Comparison of ENCODE assay signal across 8 cellular contexts in genomic region chr11:45806072-45806933, GRCh38. TPM values are rescaled to one million over a fixed set of nuclear protein-coding genes. Genes with fewer than 3 reads are reported as not detected.
DNase-seq lines count a peak whose midpoint lies in the region; ATAC-seq and TF ChIP-seq lines count a peak whose summit lies in the region.

No MANE protein-coding gene starts in this region.

- no peak overlapping the region for H2AFZ ChIP-seq in MM.1S (ENCODE audit: low read length)

- intact Hi-C loops in dorsolateral prefrontal cortex (cut with DNase I) = loop anchor here in 1 of 2 donors (10.0 kb wide), 1 partner anchor 662 kb away; the partner anchor contains the start of gene PRDM11

- H3K36me3 Mint-ChIP-seq in natural killer cell treated with Interleukin-12 subunit alpha and Interleukin-12 subunit beta and Interleukin-15 and Interleukin-18, amount 100 ng/mL, for 72 hours = no peaks in the 10 kb centered on the region

- no peak for DNase-seq in MM.1S
- no peak for DNase-seq in dorsolateral prefrontal cortex
- no peak for DNase-seq in natural killer cell treated with Interleukin-12 subunit alpha and Interleukin-12 subunit beta and Interleukin-15 and Interleukin-18, amount 100 ng/mL, for 72 hours (ENCODE audit: low spot score)
- no peak for DNase-seq in NCI-H1417 (lab: John Stamatoyannopoulos, UW)
- DNase-seq in substantia nigra (lab: John Stamatoyannopoulos, UW) = no peak
- no peak for DNase-seq in G401 (ENCODE audit: low spot score)

- TF ChIP-seq CTCF in MM.1S (IDR thresholded peaks at IDR 0.05; ENCODE audit: low read length) (no peak), dorsolateral prefrontal cortex (IDR thresholded peaks at IDR 0.05 in 54 of 56, conservative IDR thresholded peaks at IDR 0.05 in 2 of 56; ENCODE audit: low read depth in 1 of 56, partially characterized antibody in 56 of 56) (no peak)

- in situ Hi-C loops in G401 (cut with HindIII; ENCODE audit: low sequenced_read_pairs) = no loop called here

- H3K9me2 ChIP-seq in MM.1S (replicated peaks; ENCODE audit: insufficient read depth, low read length) = no peaks in the 10 kb centered on the region

- H3K79me2 ChIP-seq in MM.1S (ENCODE audit: low read length) = peaks cover 43% of the 10 kb centered on the region

- no peaks in the 10 kb centered on the region for H3K9me3 Mint-ChIP-seq in natural killer cell treated with Interleukin-12 subunit alpha and Interleukin-12 subunit beta and Interleukin-15 and Interleukin-18, amount 100 ng/mL, for 72 hours

- peaks cover 12 to 52% (median 42%) of the 10 kb centered on the region in 11 experiments; a peak in 16 of 22 replicates for H4K20me1 ChIP-seq in BLaER1 treated with 17β-estradiol and CSF1 and Interleukin-3, amounts not matched to agents 10 nM and 100 nM
- H4K20me1 ChIP-seq in MM.1S (ENCODE audit: insufficient read depth, low read length) = no peaks in the 10 kb centered on the region

- peak overlapping the region; percentile 73 to 85 (median 82) for H3K9ac ChIP-seq in BLaER1 treated with 17β-estradiol and CSF1 and Interleukin-3, amounts not matched to agents 10 nM and 100 nM
- no peak overlapping the region for H3K9ac ChIP-seq in MM.1S (ENCODE audit: low read length)

- H3K27ac ChIP-seq in BLaER1 treated with 17β-estradiol and CSF1 and Interleukin-3, amounts not matched to agents 10 nM and 100 nM = peak overlapping the region in 6 of 11 experiments; percentile 71 to 82 (median 76); a peak in 7 of 22 replicates
- H3K27ac ChIP-seq in MM.1S (ENCODE audit: low read length) = no peak overlapping the region
- peak overlapping the region in 6 of 59 donors; percentile 62 to 90 (median 84) for H3K27ac ChIP-seq in dorsolateral prefrontal cortex
- H3K27ac ChIP-seq in substantia nigra (ENCODE audit: low read depth, low read length, poor library complexity, severe bottlenecking) = no peak overlapping the region

- H3K4me1 ChIP-seq in BLaER1 treated with 17β-estradiol and CSF1 and Interleukin-3, amounts not matched to agents 10 nM and 100 nM = peaks cover 56 to 65% (median 59%) of the 10 kb centered on the region in 10 experiments
- H3K4me1 ChIP-seq in MM.1S (ENCODE audit: low read length) = peaks cover 10% of the 10 kb centered on the region

- H3K9me3 ChIP-seq in BLaER1 treated with 17β-estradiol and CSF1 and Interleukin-3, amounts not matched to agents 10 nM and 100 nM (replicated peaks in 1 of 11) = no peaks in the 10 kb centered on the region
- H3K9me3 ChIP-seq in MM.1S (replicated peaks; ENCODE audit: insufficient read depth, low read length) = no peaks in the 10 kb centered on the region

- H3K4me1 Mint-ChIP-seq in natural killer cell treated with Interleukin-12 subunit alpha and Interleukin-12 subunit beta and Interleukin-15 and Interleukin-18, amount 100 ng/mL, for 72 hours (ENCODE audit: low read depth in 2 of 2) = peaks cover 32 to 38% of the 10 kb centered on the region in 2 donors

- peak overlapping the region; percentile 82 to 88 for H3K27ac Mint-ChIP-seq in natural killer cell treated with Interleukin-12 subunit alpha and Interleukin-12 subunit beta and Interleukin-15 and Interleukin-18, amount 100 ng/mL, for 72 hours

- H3K36me3 ChIP-seq in BLaER1 treated with 17β-estradiol and CSF1 and Interleukin-3, amounts not matched to agents 10 nM and 100 nM = peaks cover 16 to 39% (median 24%) of the 10 kb centered on the region in 11 experiments
- no peaks in the 10 kb centered on the region for H3K36me3 ChIP-seq in MM.1S (replicated peaks; ENCODE audit: insufficient read depth, low read length)

- H3K4me2 ChIP-seq in BLaER1 treated with 17β-estradiol and CSF1 and Interleukin-3, amounts not matched to agents 10 nM and 100 nM = peak overlapping the region; percentile 85 to 100 (median 96)
- peak overlapping the region; percentile 74 for H3K4me2 ChIP-seq in MM.1S (ENCODE audit: low read depth, low read length)

- H3K27me3 ChIP-seq in BLaER1 treated with 17β-estradiol and CSF1 and Interleukin-3, amounts not matched to agents 10 nM and 100 nM = peaks cover 0 to 14% (median 5%) of the 10 kb centered on the region in 11 experiments; a peak in 6 of 22 replicates
- H3K27me3 ChIP-seq in MM.1S (replicated peaks; ENCODE audit: insufficient read depth, low read length) (no peaks in the 10 kb centered on the region), dorsolateral prefrontal cortex (no peaks in the 10 kb centered on the region)

- H3F3A ChIP-seq in MM.1S (ENCODE audit: insufficient read depth, low read length) = no peaks in the 10 kb centered on the region

- peak overlapping the region; percentile 90 for H3K4me3 Mint-ChIP-seq in natural killer cell treated with Interleukin-12 subunit alpha and Interleukin-12 subunit beta and Interleukin-15 and Interleukin-18, amount 100 ng/mL, for 72 hours

- no peak for ATAC-seq in natural killer cell treated with Interleukin-12 subunit alpha and Interleukin-12 subunit beta and Interleukin-15 and Interleukin-18, amount 100 ng/mL, for 72 hours
- no peak for ATAC-seq in HG02610 (IDR thresholded peaks at IDR 0.05; ENCODE audit: unreplicated experiment)

- peak overlapping the region; percentile 69 to 86 (median 78) for H3K4me3 ChIP-seq in BLaER1 treated with 17β-estradiol and CSF1 and Interleukin-3, amounts not matched to agents 10 nM and 100 nM
- H3K4me3 ChIP-seq in MM.1S (ENCODE audit: low read length) (peak overlapping the region; percentile 71), dorsolateral prefrontal cortex (peak overlapping the region in 58 of 59 donors; percentile 58 to 99 (median 89))

- no peaks in the 10 kb centered on the region for H3K27me3 Mint-ChIP-seq in natural killer cell treated with Interleukin-12 subunit alpha and Interleukin-12 subunit beta and Interleukin-15 and Interleukin-18, amount 100 ng/mL, for 72 hours

RNA-seq across cellular contexts. Expression of gene SLC35C1, which starts 1.4 kb away (rescaled TPM):
- 10 to 100 TPM in 25 of 120 experiments, 1 to 10 TPM in 95; 5.6 to 14.4 (median 8.5) TPM for total RNA-seq in dorsolateral prefrontal cortex
- 10 to 100 TPM; 15.9 to 18.7 TPM for total RNA-seq in natural killer cell treated with Interleukin-12 subunit alpha and Interleukin-12 subunit beta and Interleukin-15 and Interleukin-18, amount 100 ng/mL, for 72 hours
- 2.3 and 3.3 TPM in 2 replicates for total RNA-seq in G401 (2014; rRNA removed; shearing (Covaris generic))

RNA-seq across cellular contexts. Expression of gene CRY2, which starts 41.0 kb away (rescaled TPM):
- 100 to 1,000 TPM in 43 of 120 experiments, 10 to 100 TPM in 77; 65.9 to 159 (median 95.3) TPM for total RNA-seq in dorsolateral prefrontal cortex
- 10 to 100 TPM; 22.8 to 28.5 TPM for total RNA-seq in natural killer cell treated with Interleukin-12 subunit alpha and Interleukin-12 subunit beta and Interleukin-15 and Interleukin-18, amount 100 ng/mL, for 72 hours
- total RNA-seq in G401 (2014; rRNA removed; shearing (Covaris generic)) = 12.6 and 13.1 TPM in 2 replicates

Comparison
In these comparisons a context has a peak if more than half of its experiments do, and no peak if none do; other contexts are left out.
1. H3K27ac ChIP-seq: peak in BLaER1 treated with 17β-estradiol and CSF1 and Interleukin-3, amounts not matched to agents 10 nM and 100 nM (6 of 11); none in MM.1S (single experiment) and substantia nigra (single experiment).
2. Peak in every context shown above with its lines, with median percentiles within 50 percentile points of each other: H3K4me3 ChIP-seq.